11 cellular contexts compared by ENCODE assay signal in genomic region chr3:67016522-67017080, GRCh38. TPM values are rescaled to one million over a fixed set of nuclear protein-coding genes. Genes with fewer than 3 reads are reported as not detected.
DNase-seq lines count a peak whose midpoint lies in the region; ATAC-seq and TF ChIP-seq lines count a peak whose summit lies in the region.
"Had no signal": no experiment of that assay in that cellular context is flagged by ENCODE, and none has a peak within 500 bp of the region (broad histone marks: within the 10 kb centered on the region; RNA-seq: fewer than 3 reads in every experiment).

No MANE protein-coding gene starts in this region.

- H3K4me1 Mint-ChIP-seq in T-helper 17 cell = peaks cover 19% of the 10 kb centered on the region

- H3K27me3 Mint-ChIP-seq in T-helper 17 cell = no peaks in the 10 kb centered on the region

- no peak for TF ChIP-seq CTCF in foreskin fibroblast (IDR thresholded peaks at IDR 0.05; ENCODE audit: low read depth, low read length)

- ATAC-seq in GM18498 (IDR thresholded peaks at IDR 0.05; ENCODE audit: unreplicated experiment) (peak; percentile 52), GM19328 (IDR thresholded peaks at IDR 0.05; ENCODE audit: unreplicated experiment) (peak; percentile 38), HG02884 (IDR thresholded peaks at IDR 0.05; ENCODE audit: unreplicated experiment) (peak; percentile 60), T-helper 17 cell (peak; percentile 51)

- DNase-seq in T-helper 17 cell (no peak), pons (ENCODE audit: low spot score) (no peak), foreskin fibroblast (no peak), COLO668 (lab: John Stamatoyannopoulos, UW; ENCODE audit: unreplicated experiment) (no peak), DMS 273 (lab: John Stamatoyannopoulos, UW; ENCODE audit: unreplicated experiment) (no peak)
- DNase-seq: effector memory CD4-positive, alpha-beta T cell; NCI-H1694 treated with DMSO at 0.1 percent for 48 hours had no signal

- peak overlapping the region; percentile 19 for H3K4me3 Mint-ChIP-seq in T-helper 17 cell

- H3K36me3 Mint-ChIP-seq in T-helper 17 cell (ENCODE audit: low read depth) = peaks cover 11% of the 10 kb centered on the region

- peak overlapping the region; percentile 90 for H3K27ac Mint-ChIP-seq in T-helper 17 cell

- H3K9me3 ChIP-seq in T-helper 17 cell (ENCODE audit: control insufficient read depth, low read length, poor library complexity, severe bottlenecking) = no peaks in the 10 kb centered on the region

- no peak overlapping the region for H3K4me3 ChIP-seq in foreskin fibroblast (ENCODE audit: low read depth in 1 of 2, low read length in 2 of 2)
- H3K4me3 ChIP-seq: skin epidermis had no signal

RNA-seq across cellular contexts. Expression of gene KBTBD8, which starts 18.5 kb away (rescaled TPM):
- 10 to 100 TPM; 12.0 to 13.1 TPM for total RNA-seq in T-helper 17 cell
